In the genomic region with DNA sequence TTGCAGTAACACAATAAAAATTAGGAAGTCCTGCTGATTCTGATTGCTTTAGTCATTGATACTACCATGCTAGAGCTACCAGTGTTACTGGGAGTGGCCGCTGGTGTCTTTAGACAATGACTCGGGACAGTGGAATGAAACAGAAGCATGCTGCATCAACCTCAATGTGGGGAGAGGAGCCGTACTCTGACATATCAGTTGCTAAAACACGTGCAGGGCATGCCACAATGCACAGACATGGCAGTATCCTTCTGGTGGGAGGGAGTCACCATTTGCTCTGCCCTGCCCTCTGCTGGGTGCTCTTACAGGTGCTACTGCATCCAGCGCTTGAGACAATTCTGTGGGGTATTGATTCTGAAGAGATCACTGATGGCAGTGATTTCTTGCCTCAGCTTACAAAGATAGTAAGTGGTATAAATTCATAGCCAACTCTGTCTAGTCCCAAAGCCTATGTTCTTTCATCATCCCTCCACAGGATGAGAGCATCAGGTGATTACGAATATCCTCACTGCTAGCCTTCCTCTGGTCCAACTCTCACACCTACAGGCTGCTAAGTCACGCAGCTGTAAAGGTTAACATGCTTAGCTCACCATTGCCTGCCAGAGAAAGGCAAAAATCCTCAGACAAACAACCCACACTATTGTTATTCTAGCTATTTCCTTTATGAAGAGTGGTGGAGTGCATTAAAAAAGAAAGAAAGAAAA, we compare ENCODE assay signal across 8 cellular contexts. TPM values are rescaled to one million over a fixed set of nuclear protein-coding genes. Genes with fewer than 3 reads are reported as not detected.
DNase-seq lines count a peak whose midpoint lies in the region; ATAC-seq, FAIRE-seq and TF ChIP-seq lines count a peak whose summit lies in the region.

No MANE protein-coding gene starts in this region.

- intact Hi-C loops in CD8-positive, alpha-beta T cell (cut with DNase I, micrococcal nuclease): loop anchor here (1.0 to 2.0 kb wide), 5 partner anchors 44 to 178 kb away; no protein-coding TSS in a partner anchor

- peaks cover 27% of the 10 kb centered on the region for H4K20me1 ChIP-seq in astrocyte (ENCODE audit: insufficient read depth, low read length)

- peaks cover 38% of the 10 kb centered on the region for H3K36me3 Mint-ChIP-seq in CD8-positive, alpha-beta T cell
- H3K36me3 Mint-ChIP-seq in astrocyte (ENCODE audit: low read depth, unreplicated experiment) (peaks cover 13% of the 10 kb centered on the region), immature natural killer cell (peaks cover 7 to 16% (median 12%) of the 10 kb centered on the region in 3 donors)

- no peaks in the 10 kb centered on the region for H3K79me2 ChIP-seq in astrocyte (ENCODE audit: insufficient read depth, low read length)

- peaks cover 6% of the 10 kb centered on the region for H3K4me1 ChIP-seq in CD8-positive, alpha-beta T cell (ENCODE audit: insufficient read depth, low read length)
- H3K4me1 ChIP-seq in astrocyte (ENCODE audit: insufficient read depth, low read length): peaks cover 8% of the 10 kb centered on the region

- H3K9ac ChIP-seq in astrocyte (ENCODE audit: low read length): no peak overlapping the region

- no peaks in the 10 kb centered on the region for H3K36me3 ChIP-seq in CD8-positive, alpha-beta T cell (ENCODE audit: insufficient read depth, low read length)
- H3K36me3 ChIP-seq in astrocyte (ENCODE audit: insufficient read depth, low read length): peaks cover 3% of the 10 kb centered on the region

- no peaks in the 10 kb centered on the region for H3K27me3 ChIP-seq in CD8-positive, alpha-beta T cell (ENCODE audit: insufficient read depth, low read length)
- H3K27me3 ChIP-seq in astrocyte (ENCODE audit: insufficient read depth, low read length): no peaks in the 10 kb centered on the region

- H3K9me3 Mint-ChIP-seq in CD8-positive, alpha-beta T cell: no peaks in the 10 kb centered on the region
- H3K9me3 Mint-ChIP-seq in astrocyte (ENCODE audit: unreplicated experiment) (no peaks in the 10 kb centered on the region), immature natural killer cell (no peaks in the 10 kb centered on the region)

- POLR2A ChIA-PET in CD8-positive, alpha-beta T cell (lab: Charles Lee): interaction anchor here (1.0 kb wide), 1 partner anchor 182 kb away, joined by 3 read pairs; the partner anchor contains the start of gene TMEM128

- peak; percentile 72 for TF ChIP-seq CTCF in CD8-positive, alpha-beta T cell (IDR thresholded peaks at IDR 0.05)
- peak; percentile 91 for TF ChIP-seq CTCF in astrocyte (IDR thresholded peaks at IDR 0.05; ENCODE audit: insufficient read depth, low read depth, low read length)

- no peaks in the 10 kb centered on the region for H3K9me3 ChIP-seq in CD8-positive, alpha-beta T cell (ENCODE audit: low read length)
- no peaks in the 10 kb centered on the region for H3K9me3 ChIP-seq in astrocyte (ENCODE audit: insufficient read depth, low read depth, low read length)

- peaks cover 4% of the 10 kb centered on the region for H3K4me1 Mint-ChIP-seq in CD8-positive, alpha-beta T cell (ENCODE audit: low read depth)
- H3K4me1 Mint-ChIP-seq in astrocyte (ENCODE audit: low read depth, unreplicated experiment) (peaks cover 27% of the 10 kb centered on the region), immature natural killer cell (peaks cover 0 to 3% of the 10 kb centered on the region in 2 donors)

- CTCF ChIA-PET in CD8-positive, alpha-beta T cell (lab: Charles Lee): interaction anchor here (0.6 to 12.3 kb wide), 35 partner anchors 10 to 182 kb away, joined by 3 to 136 read pairs (median 4); partner anchors contain the start of genes NSG1 and TMEM128

- no peak overlapping the region for H3K4me3 ChIP-seq in CD8-positive, alpha-beta T cell (ENCODE audit: low read depth, low read length)
- no peak overlapping the region for H3K4me3 ChIP-seq in astrocyte (ENCODE audit: insufficient read depth, low read depth, low read length)

- no peak overlapping the region for H2AFZ ChIP-seq in astrocyte (ENCODE audit: low read depth, low read length)

- peak; percentile 21 to 71 (median 54) for DNase-seq in CD8-positive, alpha-beta T cell
- DNase-seq in GM19239 (ENCODE audit: insufficient read length, low spot score) (peak; percentile 42), HTR-8/SVneo (ENCODE audit: insufficient read length, low spot score) (peak; percentile 66), SK-N-DZ (ENCODE audit: low spot score) (peak; percentile 66), astrocyte (ENCODE audit: low read depth) (peak; percentile 74), immature natural killer cell (peak; percentile 8 to 47 (median 26))
- DNase-seq in stimulated activated CD4-positive, alpha-beta T cell treated with anti-CD3 and anti-CD28 coated beads, TNF-alpha, amount 100 ng/mL, for 4 hours (ENCODE audit: low read depth in 3 of 3): peak; percentile 6 to 11 (median 10)

- H3K27ac Mint-ChIP-seq in CD8-positive, alpha-beta T cell: peak overlapping the region; percentile 52
- H3K27ac Mint-ChIP-seq in astrocyte (ENCODE audit: unreplicated experiment) (peak overlapping the region; percentile 24), immature natural killer cell (no peak overlapping the region)

- H3K4me3 Mint-ChIP-seq in CD8-positive, alpha-beta T cell: no peak overlapping the region
- H3K4me3 Mint-ChIP-seq in astrocyte (ENCODE audit: unreplicated experiment) (no peak overlapping the region), immature natural killer cell (no peak overlapping the region)

- no peaks in the 10 kb centered on the region for H3K27me3 Mint-ChIP-seq in CD8-positive, alpha-beta T cell (ENCODE audit: low read depth)
- H3K27me3 Mint-ChIP-seq in astrocyte (ENCODE audit: low read depth, unreplicated experiment) (no peaks in the 10 kb centered on the region), immature natural killer cell (ENCODE audit: low read depth in 3 of 3) (peaks cover 0 to 3% (median 0%) of the 10 kb centered on the region in 3 donors)

- H3K4me2 ChIP-seq in astrocyte (ENCODE audit: low read length): peak overlapping the region; percentile 18

- ATAC-seq in CD8-positive, alpha-beta T cell: peak; percentile 99
- ATAC-seq in GM18909 (IDR thresholded peaks at IDR 0.05; ENCODE audit: poor library complexity, unreplicated experiment): no peak

- no peak overlapping the region for H3K27ac ChIP-seq in CD8-positive, alpha-beta T cell (ENCODE audit: low read depth, low read length)
- H3K27ac ChIP-seq in astrocyte (ENCODE audit: low read depth, low read length): no peak overlapping the region

- peak; percentile 67 for FAIRE-seq in GM19239 (lab: Jason Lieb, UNC)
- peak; percentile 92 for FAIRE-seq in HTR-8/SVneo (lab: Jason Lieb, UNC)
- FAIRE-seq in astrocyte (lab: Jason Lieb, UNC): peak; percentile 96

RNA-seq across cellular contexts. Expression of gene NSG1, which starts 43.7 kb away (rescaled TPM):
- 10 to 100 TPM; 14.2 to 15.8 TPM for total RNA-seq in CD8-positive, alpha-beta T cell
- polyA plus RNA-seq in SK-N-DZ (2014; cell fraction: cytosol; rRNA removed): 64.8 and 69.7 TPM in 2 replicates
- 33.7 and 37.8 TPM in 2 replicates for polyA plus RNA-seq in SK-N-DZ (2014; cell fraction: nucleus; rRNA removed)
- 6.7 and 10.6 TPM in 2 replicates for total RNA-seq in astrocyte
- 1 to 10 TPM; 2.5 to 7.9 (median 4.5) TPM for polyA plus RNA-seq in immature natural killer cell

Comparison
In these comparisons a context has a peak if more than half of its experiments do, and no peak if none do; other contexts are left out.
1. DNase-seq: peak in every context shown above with its lines; median percentile 74 in astrocyte; 66 in HTR-8/SVneo; 66 in SK-N-DZ; 54 in CD8-positive, alpha-beta T cell; 42 in GM19239; 26 in immature natural killer cell; 10 in stimulated activated CD4-positive, alpha-beta T cell treated with anti-CD3 and anti-CD28 coated beads, TNF-alpha, amount 100 ng/mL, for 4 hours.
2. H3K27ac Mint-ChIP-seq: peak in CD8-positive, alpha-beta T cell (single experiment) and astrocyte (single experiment); none in immature natural killer cell (0 of 6).